In the genomic region with DNA sequence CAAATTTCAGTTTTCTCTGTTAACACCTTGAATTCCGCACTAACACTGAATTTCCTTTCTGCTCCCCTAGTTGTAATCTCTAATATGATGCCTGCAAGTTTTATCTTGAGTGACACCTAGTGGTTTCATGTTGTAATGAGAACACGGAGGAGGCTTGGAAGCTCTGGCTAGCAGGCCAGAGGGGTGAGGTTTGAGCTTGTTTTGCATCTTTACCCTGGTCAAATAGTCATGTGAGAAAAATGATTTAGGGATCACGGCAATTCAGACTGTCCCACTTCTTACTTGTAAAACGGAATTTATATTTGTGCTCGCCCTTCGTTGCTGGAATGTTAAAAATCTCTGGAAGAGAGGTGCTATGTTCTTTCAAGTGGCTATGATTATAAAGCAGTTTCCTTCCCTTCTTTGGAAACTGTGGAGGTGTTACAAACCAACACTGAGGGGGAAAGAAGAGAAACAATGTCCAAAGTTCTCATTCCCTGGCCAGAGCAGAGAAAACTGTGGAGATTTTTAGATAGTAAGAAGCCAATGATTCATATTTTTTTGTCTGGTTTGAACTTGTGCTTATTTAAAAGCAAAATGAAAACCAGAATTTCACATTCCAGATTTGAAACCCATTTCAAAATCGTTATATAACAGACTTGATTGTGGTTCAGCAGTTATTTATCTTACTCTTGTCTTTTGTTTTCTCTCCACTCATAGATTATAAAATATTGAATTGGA, we compare ENCODE assay signal across 8 cellular contexts. TPM values are rescaled to one million over a fixed set of nuclear protein-coding genes. Genes with fewer than 3 reads are reported as not detected.
A peak's percentile ranks its signal among the peaks of the same experiment; 100 is the strongest.
DNase-seq lines count a peak whose midpoint lies in the region; ATAC-seq and TF ChIP-seq lines count a peak whose summit lies in the region.

No MANE protein-coding gene starts in this region.

- no peaks in the 10 kb centered on the region for H3K36me3 Mint-ChIP-seq in naive thymus-derived CD4-positive, alpha-beta T cell

- H3K27ac Mint-ChIP-seq in naive thymus-derived CD4-positive, alpha-beta T cell: no peak overlapping the region

- intact Hi-C loops in esophagus squamous epithelium (cut with DNase I): no loop called here
- intact Hi-C loops in naive thymus-derived CD4-positive, alpha-beta T cell (cut with micrococcal nuclease): loop anchor here (1.0 to 10.0 kb wide), 3 partner anchors 245 to 1001 kb away; a partner anchor contains a TSS

- no peak overlapping the region for H3K4me3 ChIP-seq in BE2C (ENCODE audit: low read depth, low read length)
- no peak overlapping the region for H3K4me3 ChIP-seq in esophagus squamous epithelium
- H3K4me3 ChIP-seq in naive thymus-derived CD4-positive, alpha-beta T cell (ENCODE audit: low read length): no peak overlapping the region

- H3K9me3 ChIP-seq in BE2C: no peaks in the 10 kb centered on the region
- no peaks in the 10 kb centered on the region for H3K9me3 ChIP-seq in esophagus squamous epithelium
- no peaks in the 10 kb centered on the region for H3K9me3 ChIP-seq in naive thymus-derived CD4-positive, alpha-beta T cell (ENCODE audit: control insufficient read depth in 2 of 3, low read length in 3 of 3)

- in situ Hi-C loops in GM13977 (cut with MboI; ENCODE audit: low pct_unique_long_range_greater_than_20kb, low sequenced_read_pairs, unreplicated experiment): no loop called here

- peak overlapping the region in 3 of 4 donors; percentile 23 to 59 (median 56) for H3K27ac ChIP-seq in esophagus squamous epithelium
- no peak overlapping the region for H3K27ac ChIP-seq in naive thymus-derived CD4-positive, alpha-beta T cell (ENCODE audit: low read depth, low read length)

- WGBS in esophagus squamous epithelium, 2 donors: 5 to 14% methylated on average over 7 of the region's 7 CpGs

- peak; percentile 7 for DNase-seq in BE2C
- DNase-seq in GM13977 (ENCODE audit: low spot score): peak; percentile 66
- peak; percentile 54 for DNase-seq in MV-4-11 (lab: John Stamatoyannopoulos, UW)
- DNase-seq in SKM-1 (lab: John Stamatoyannopoulos, UW; ENCODE audit: unreplicated experiment): peak; percentile 63
- DNase-seq in esophagus squamous epithelium (lab: John Stamatoyannopoulos, UW): no peak
- peak in 7 of 9 donors; percentile 15 to 43 (median 28) for DNase-seq in naive thymus-derived CD4-positive, alpha-beta T cell
- no peak for DNase-seq in effector CD4-positive, alpha-beta T cell

- no peaks in the 10 kb centered on the region for H3K36me3 ChIP-seq in BE2C
- H3K36me3 ChIP-seq in esophagus squamous epithelium: no peaks in the 10 kb centered on the region
- no peaks in the 10 kb centered on the region for H3K36me3 ChIP-seq in naive thymus-derived CD4-positive, alpha-beta T cell (ENCODE audit: control insufficient read depth in 2 of 3, insufficient read depth in 3 of 3, low read length in 3 of 3)

- peak; percentile 95 for ATAC-seq in HG02642 (IDR thresholded peaks at IDR 0.05; ENCODE audit: poor library complexity, unreplicated experiment)
- peak; percentile 66 for ATAC-seq in naive thymus-derived CD4-positive, alpha-beta T cell

- H3K4me1 ChIP-seq in BE2C (no peaks in the 10 kb centered on the region), esophagus squamous epithelium (peaks cover 0 to 22% (median 8%) of the 10 kb centered on the region in 3 donors)
- no peaks in the 10 kb centered on the region for H3K4me1 ChIP-seq in naive thymus-derived CD4-positive, alpha-beta T cell (ENCODE audit: control insufficient read depth in 2 of 2, insufficient read depth in 2 of 2, low read length in 2 of 2)

- no peaks in the 10 kb centered on the region for H3K9me3 Mint-ChIP-seq in naive thymus-derived CD4-positive, alpha-beta T cell

- POLR2A ChIA-PET in naive thymus-derived CD4-positive, alpha-beta T cell (lab: Charles Lee): no interaction called here

- TF ChIP-seq CTCF in BE2C (IDR thresholded peaks at IDR 0.05; ENCODE audit: low read depth, low read length): peak; percentile 83
- peak; percentile 76 for TF ChIP-seq CTCF in GM13977 (IDR thresholded peaks at IDR 0.05; ENCODE audit: extremely low read depth, insufficient read depth, missing control alignments)
- TF ChIP-seq CTCF in esophagus squamous epithelium (IDR thresholded peaks at IDR 0.05): peak; percentile 28 to 66 (median 54)

- H3K4me3 Mint-ChIP-seq in naive thymus-derived CD4-positive, alpha-beta T cell: no peak overlapping the region

- H3K4me1 Mint-ChIP-seq in naive thymus-derived CD4-positive, alpha-beta T cell: no peaks in the 10 kb centered on the region

- CTCF ChIA-PET in naive thymus-derived CD4-positive, alpha-beta T cell (lab: Charles Lee): interaction anchor here (0.7 to 1.0 kb wide), 3 partner anchors 14 to 1001 kb away, joined by 3 read pairs; no protein-coding TSS in a partner anchor

- H3K27me3 Mint-ChIP-seq in naive thymus-derived CD4-positive, alpha-beta T cell: peaks cover 3 to 9% (median 6%) of the 10 kb centered on the region in 5 donors

- no peaks in the 10 kb centered on the region for H3K27me3 ChIP-seq in BE2C
- H3K27me3 ChIP-seq in esophagus squamous epithelium: no peaks in the 10 kb centered on the region
- no peaks in the 10 kb centered on the region for H3K27me3 ChIP-seq in naive thymus-derived CD4-positive, alpha-beta T cell (ENCODE audit: control insufficient read depth in 2 of 2, insufficient read depth in 2 of 2, low read length in 2 of 2)

- TF ChIP-seq POLR2A in esophagus squamous epithelium (IDR thresholded peaks at IDR 0.05): no peak

RNA-seq across cellular contexts. Expression of a gene that starts 5.3 kb away (rescaled TPM):
- not detected for polyA plus RNA-seq in BE2C (2012; ENCODE audit: insufficient read depth, insufficient read length, low read depth)
- not detected for total RNA-seq in esophagus squamous epithelium
- total RNA-seq in naive thymus-derived CD4-positive, alpha-beta T cell: not detected
- not detected for polyA plus RNA-seq in naive thymus-derived CD4-positive, alpha-beta T cell

Comparison
In these comparisons a context has a peak if more than half of its experiments do, and no peak if none do; other contexts are left out.
1. DNase-seq: peak in BE2C (single experiment), GM13977 (single experiment), MV-4-11 (single experiment), SKM-1 (single experiment) and naive thymus-derived CD4-positive, alpha-beta T cell (7 of 9); none in esophagus squamous epithelium (single experiment) and effector CD4-positive, alpha-beta T cell (single experiment).
2. Peak in every context shown above with its lines, with median percentiles within 50 percentile points of each other: CTCF ChIP-seq.